ENCODE assay signal across 1 cellular context in the genomic region with DNA sequence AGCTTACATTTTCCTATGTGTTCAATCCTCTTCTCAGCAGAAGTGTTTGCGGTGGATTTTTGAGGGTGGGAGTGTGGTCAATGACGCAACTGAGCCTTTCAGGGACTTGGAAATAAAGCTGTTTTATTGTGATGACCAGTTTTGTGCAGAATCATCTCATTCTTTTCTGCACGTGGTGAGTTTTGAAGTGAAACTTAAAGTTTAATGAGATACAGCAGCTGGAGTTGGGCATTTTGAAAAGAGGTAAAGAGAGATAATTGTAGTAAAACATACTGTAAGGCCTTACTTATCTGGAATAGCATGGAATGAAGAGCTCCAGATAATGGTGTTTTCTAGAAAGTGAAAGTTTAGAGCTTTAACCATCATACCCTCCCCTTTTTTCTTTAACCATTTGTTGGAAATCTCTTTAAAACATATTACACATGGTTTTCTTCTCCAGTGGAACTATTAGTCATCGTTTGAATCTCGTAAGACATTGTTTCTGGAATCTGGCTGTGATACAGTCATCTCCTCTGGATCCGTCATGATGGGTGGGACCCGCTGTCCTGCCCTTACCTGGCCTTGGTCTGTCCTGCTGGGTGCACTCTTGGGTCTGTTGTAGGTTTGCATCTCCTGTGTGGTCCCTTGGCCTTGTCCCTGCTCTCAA.
TF ChIP-seq lines count a peak whose summit lies in the region.

No MANE protein-coding gene starts in this region.

TF ChIP-seq in SK-N-SH, 30 proteins besides CTCF, POLR2A, EP300 and RAD21 (continued from another document):
- TF ChIP-seq, protein P1, sequence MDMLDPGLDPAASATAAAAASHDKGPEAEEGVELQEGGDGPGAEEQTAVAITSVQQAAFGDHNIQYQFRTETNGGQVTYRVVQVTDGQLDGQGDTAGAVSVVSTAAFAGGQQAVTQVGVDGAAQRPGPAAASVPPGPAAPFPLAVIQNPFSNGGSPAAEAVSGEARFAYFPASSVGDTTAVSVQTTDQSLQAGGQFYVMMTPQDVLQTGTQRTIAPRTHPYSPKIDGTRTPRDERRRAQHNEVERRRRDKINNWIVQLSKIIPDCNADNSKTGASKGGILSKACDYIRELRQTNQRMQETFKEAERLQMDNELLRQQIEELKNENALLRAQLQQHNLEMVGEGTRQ (IDR thresholded peaks at IDR 0.05; ENCODE audit: borderline replicate concordance, low read depth, low read length): no peak
- TF ChIP-seq JUND (IDR thresholded peaks at IDR 0.05) (no peak), GABPA (IDR thresholded peaks at IDR 0.05; ENCODE audit: low read depth) (no peak), NRF1 (IDR thresholded peaks at IDR 0.05; ENCODE audit: low read depth, low read length) (no peak), EZH2phosphoT487 (IDR thresholded peaks at IDR 0.05; ENCODE audit: borderline replicate concordance, low read depth) (no peak), GATA2 (CRISPR knock-in tag; IDR thresholded peaks at IDR 0.05) (no peak), MXI1 (IDR thresholded peaks at IDR 0.05; ENCODE audit: low read depth, low read length) (no peak), SMC3 (IDR thresholded peaks at IDR 0.05; ENCODE audit: low read depth, low read length) (no peak), ELF1 (IDR thresholded peaks at IDR 0.05) (no peak)
- TF ChIP-seq, protein P2, sequence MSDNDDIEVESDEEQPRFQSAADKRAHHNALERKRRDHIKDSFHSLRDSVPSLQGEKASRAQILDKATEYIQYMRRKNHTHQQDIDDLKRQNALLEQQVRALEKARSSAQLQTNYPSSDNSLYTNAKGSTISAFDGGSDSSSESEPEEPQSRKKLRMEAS (IDR thresholded peaks at IDR 0.05; ENCODE audit: low read depth): no peak
- TF ChIP-seq, protein P3, sequence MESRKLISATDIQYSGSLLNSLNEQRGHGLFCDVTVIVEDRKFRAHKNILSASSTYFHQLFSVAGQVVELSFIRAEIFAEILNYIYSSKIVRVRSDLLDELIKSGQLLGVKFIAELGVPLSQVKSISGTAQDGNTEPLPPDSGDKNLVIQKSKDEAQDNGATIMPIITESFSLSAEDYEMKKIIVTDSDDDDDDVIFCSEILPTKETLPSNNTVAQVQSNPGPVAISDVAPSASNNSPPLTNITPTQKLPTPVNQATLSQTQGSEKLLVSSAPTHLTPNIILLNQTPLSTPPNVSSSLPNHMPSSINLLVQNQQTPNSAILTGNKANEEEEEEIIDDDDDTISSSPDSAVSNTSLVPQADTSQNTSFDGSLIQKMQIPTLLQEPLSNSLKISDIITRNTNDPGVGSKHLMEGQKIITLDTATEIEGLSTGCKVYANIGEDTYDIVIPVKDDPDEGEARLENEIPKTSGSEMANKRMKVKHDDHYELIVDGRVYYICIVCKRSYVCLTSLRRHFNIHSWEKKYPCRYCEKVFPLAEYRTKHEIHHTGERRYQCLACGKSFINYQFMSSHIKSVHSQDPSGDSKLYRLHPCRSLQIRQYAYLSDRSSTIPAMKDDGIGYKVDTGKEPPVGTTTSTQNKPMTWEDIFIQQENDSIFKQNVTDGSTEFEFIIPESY (IDR thresholded peaks at IDR 0.05; ENCODE audit: borderline replicate concordance, low read depth): no peak
